In the genomic region with DNA sequence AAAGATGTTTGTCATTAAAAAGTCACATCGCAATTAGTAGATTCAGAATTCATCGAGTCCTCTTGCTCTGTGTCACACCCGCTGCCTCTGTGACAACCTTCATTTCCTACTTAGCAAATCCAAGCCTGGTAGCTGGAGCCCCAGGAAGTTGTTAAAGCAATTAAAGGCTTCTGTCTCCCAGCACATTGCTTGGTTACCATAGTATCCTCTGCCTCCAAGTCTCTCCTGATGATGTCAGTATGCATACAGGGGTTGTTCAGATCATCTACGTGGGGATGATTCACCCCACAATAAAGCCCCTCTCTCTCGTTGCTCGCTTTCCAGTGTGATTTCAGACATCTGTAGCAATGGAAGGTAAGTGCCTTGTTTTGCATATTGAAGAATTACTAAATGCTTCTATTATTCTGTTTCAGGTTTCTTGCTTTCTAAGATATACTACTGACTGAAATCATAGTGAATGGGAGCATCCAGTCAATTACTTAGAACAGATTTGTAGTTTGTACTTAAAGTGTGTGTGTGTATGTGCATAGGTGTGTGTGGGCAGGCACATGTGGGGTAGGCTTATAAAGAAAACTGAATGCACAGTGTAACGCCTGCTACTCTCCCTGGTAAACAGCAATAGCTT, we compare ENCODE assay signal across 9 cellular contexts. TPM values are rescaled to one million over a fixed set of nuclear protein-coding genes. Genes with fewer than 3 reads are reported as not detected.
DNase-seq lines count a peak whose midpoint lies in the region; ATAC-seq and TF ChIP-seq lines count a peak whose summit lies in the region.
"Had no signal": no experiment of that assay in that cellular context is flagged by ENCODE, and none has a peak within 500 bp of the region (broad histone marks: within the 10 kb centered on the region; RNA-seq: fewer than 3 reads in every experiment).

No MANE protein-coding gene starts in this region.

- TF ChIP-seq CTCF in A673 (conservative IDR thresholded peaks at IDR 0.05; ENCODE audit: low read depth, low read length), result no peak
- TF ChIP-seq CTCF in PC-3 (conservative IDR thresholded peaks at IDR 0.05; ENCODE audit: low read depth, low read length), result no peak
- TF ChIP-seq CTCF in hepatocyte (IDR thresholded peaks at IDR 0.05; ENCODE audit: poor library complexity), result no peak

- no peak overlapping the region for H3K9ac ChIP-seq in PC-3 (ENCODE audit: low read length)

- H3K79me2 ChIP-seq in PC-3 (ENCODE audit: low read length) (no peaks in the 10 kb centered on the region), hepatocyte (no peaks in the 10 kb centered on the region)

- H3K4me3 ChIP-seq in A673 (ENCODE audit: low read depth, low read length, poor library complexity, severe bottlenecking) (peak overlapping the region; percentile 36), PC-3 (ENCODE audit: low read length) (no peak overlapping the region), hepatocyte (no peak overlapping the region)

- H3F3A ChIP-seq in PC-3 (ENCODE audit: low read length, unreplicated experiment), result no peaks in the 10 kb centered on the region

- H3K4me2 ChIP-seq in PC-3 (ENCODE audit: low read length), result no peak overlapping the region
- peak overlapping the region; percentile 38 for H3K4me2 ChIP-seq in hepatocyte

- no peaks in the 10 kb centered on the region for H3K36me3 ChIP-seq in A673 (ENCODE audit: insufficient read depth, low read length, poor library complexity, severe bottlenecking)
- H3K36me3 ChIP-seq in PC-3 (ENCODE audit: low read depth, low read length), result no peaks in the 10 kb centered on the region
- no peaks in the 10 kb centered on the region for H3K36me3 ChIP-seq in hepatocyte (replicated peaks; ENCODE audit: insufficient read depth, low read depth)

- no peaks in the 10 kb centered on the region for H3K27me3 ChIP-seq in A673 (replicated peaks; ENCODE audit: insufficient read depth, low read depth, low read length, poor library complexity)
- H3K27me3 ChIP-seq in PC-3 (ENCODE audit: low read length), result no peaks in the 10 kb centered on the region
- H3K27me3 ChIP-seq in hepatocyte, result no peaks in the 10 kb centered on the region

- intact Hi-C loops in A673 (cut with micrococcal nuclease; ENCODE audit: unreplicated experiment) (loop anchor here (5.0 kb wide), 1 partner anchor 59 kb away; no protein-coding TSS in a partner anchor), PC-3 (cut with micrococcal nuclease) (no loop called here), sciatic nerve (cut with DNase I) (no loop called here)

- no peaks in the 10 kb centered on the region for H3K9me2 ChIP-seq in PC-3 (replicated peaks; ENCODE audit: low read length)
- no peaks in the 10 kb centered on the region for H3K9me2 ChIP-seq in hepatocyte (replicated peaks; ENCODE audit: insufficient read depth)

- peak; percentile 95 for DNase-seq in A673 (ENCODE audit: low spot score)
- DNase-seq in HT1080 (ENCODE audit: low read depth), result peak; percentile 79
- no peak for DNase-seq in PC-3
- peak; percentile 70 for DNase-seq in hepatocyte (ENCODE audit: low spot score)
- no peak for DNase-seq in CD1c-positive myeloid dendritic cell (ENCODE audit: extremely low spot score)
- no peak for DNase-seq in sciatic nerve (ENCODE audit: low spot score)
- DNase-seq: CD4-positive, alpha-beta T cell had no signal

- POLR2A ChIA-PET in A673 (lab: Charles Lee; ENCODE audit: low non-redundant PET) (no interaction called here), PC-3 (lab: Charles Lee; ENCODE audit: unreplicated experiment) (no interaction called here)

- CTCF ChIA-PET in A673 (lab: Charles Lee), result no interaction called here
- CTCF ChIA-PET in PC-3 (lab: Charles Lee), result no interaction called here

- ATAC-seq in PC-3, result peak; percentile 41
- ATAC-seq in GM18909 (IDR thresholded peaks at IDR 0.05; ENCODE audit: poor library complexity, unreplicated experiment), result no peak
- no peak for ATAC-seq in HG03460 (IDR thresholded peaks at IDR 0.05; ENCODE audit: unreplicated experiment)
- ATAC-seq in sciatic nerve, result no peak

- H3K9me3 ChIP-seq in A673 (ENCODE audit: low read depth, low read length, poor library complexity, severe bottlenecking), result no peaks in the 10 kb centered on the region
- no peaks in the 10 kb centered on the region for H3K9me3 ChIP-seq in PC-3 (ENCODE audit: low read length)
- no peaks in the 10 kb centered on the region for H3K9me3 ChIP-seq in hepatocyte (ENCODE audit: low read depth)

- BruUV-seq in A673 (replicated peaks; lab: Mats Ljungman, UMichigan), result no TSS peak
- BruUV-seq in PC-3 (replicated peaks; lab: Mats Ljungman, UMichigan), result no TSS peak

- H2AFZ ChIP-seq in PC-3 (ENCODE audit: low read length) (no peak overlapping the region), hepatocyte (no peak overlapping the region)

- H3K27ac ChIP-seq in A673 (ENCODE audit: low read depth, low read length, poor library complexity, severe bottlenecking) (peak overlapping the region; percentile 53), PC-3 (ENCODE audit: low read length) (no peak overlapping the region), hepatocyte (peak overlapping the region; percentile 18)

- H4K20me1 ChIP-seq in PC-3 (ENCODE audit: low read length) (peaks cover 3% of the 10 kb centered on the region; the same call in 1 of the 2 replicates), hepatocyte (ENCODE audit: insufficient read depth, poor library complexity, severe bottlenecking) (no peaks in the 10 kb centered on the region)

- WGBS in hepatocyte (ENCODE audit: low lambda C conversion rate, missing lambda C conversion rate), result 47% methylated on average over 7 of the region's 7 CpGs

- peaks cover 39% of the 10 kb centered on the region for H3K4me1 ChIP-seq in A673 (ENCODE audit: insufficient read depth, low read length, poor library complexity, severe bottlenecking)
- H3K4me1 ChIP-seq in PC-3 (ENCODE audit: insufficient read depth, low read length), result peaks cover 13% of the 10 kb centered on the region
- no peaks in the 10 kb centered on the region for H3K4me1 ChIP-seq in hepatocyte (ENCODE audit: insufficient read depth)

RNA-seq across cellular contexts. Expression of a gene that starts 52.9 kb away (rescaled TPM):
- total RNA-seq in A673 (2021) (185 and 190 TPM in 2 replicates), PC-3 (2014; rRNA removed) (90.0 and 153 TPM in 2 replicates), hepatocyte (158 and 160 TPM in 2 replicates), sciatic nerve (188 TPM)
- total RNA-seq in HT1080 (2014; rRNA removed; shearing (Covaris generic)), result 90.0 and 110 TPM in 2 replicates
- polyA plus RNA-seq in HT1080 (2015; cell fraction: cytosol; rRNA removed), result 174 and 193 TPM in 2 replicates
- 257 and 259 TPM in 2 replicates for polyA plus RNA-seq in HT1080 (2015; cell fraction: nucleus; rRNA removed)
- 115 and 118 TPM in 2 replicates for polyA plus RNA-seq in hepatocyte

Comparison
In these comparisons a context has a peak if more than half of its experiments do, and no peak if none do; other contexts are left out.
1. DNase-seq: peak in A673 (single experiment), HT1080 (single experiment) and hepatocyte (single experiment); none in PC-3 (single experiment), CD1c-positive myeloid dendritic cell (single experiment) and sciatic nerve (single experiment).